23 cellular contexts compared by ENCODE assay signal in the genomic region with DNA sequence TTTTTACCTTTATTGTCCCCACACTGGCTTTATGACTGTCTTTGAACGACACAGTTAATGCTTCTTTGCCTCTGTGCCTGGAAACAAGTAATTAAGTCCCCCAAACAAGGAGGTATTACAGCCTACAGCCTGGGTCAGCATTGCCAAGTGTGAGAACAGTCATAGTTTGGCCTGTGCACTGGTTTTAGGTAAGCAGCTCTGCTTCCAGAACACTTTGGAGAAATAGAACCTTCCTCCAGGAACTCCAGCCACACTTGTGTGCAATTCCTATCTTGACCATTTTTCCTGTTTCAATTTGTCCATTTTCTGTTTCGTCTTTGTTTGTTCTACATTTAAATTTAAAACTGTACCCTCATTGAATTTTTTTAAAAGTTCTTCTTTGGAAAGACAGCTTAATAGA.
"Had no signal": no experiment of that assay in that cellular context is flagged by ENCODE, and none has a peak within 500 bp of the region (broad histone marks: within the 10 kb centered on the region; RNA-seq: fewer than 3 reads in every experiment).

No MANE protein-coding gene starts in this region.

- H3K4me3 ChIP-seq: coronary artery, ovary, tibial artery, vagina had no signal

- H3K4me3 Mint-ChIP-seq: activated B cell treated with CpG ODN at 0.5 μM for 24 hours; activated CD8-positive, alpha-beta T cell treated with anti-CD3 and anti-CD28 coated beads, Interleukin-2, amount 10 ng/mL, durations not matched to agents 7 days and 5 days; activated naive CD8-positive, alpha-beta T cell treated with anti-CD3 and anti-CD28 coated beads for 36 hours; activated T-cell treated with anti-CD3 and anti-CD28 coated beads, Interleukin-2, amount 50 U/mL, for 72 hours; brain; immature natural killer cell; naive B cell; stimulated activated naive B cell treated with anti-CD40 and anti-IgM and Interleukin-4, amounts not matched to agents 10 μg/mL and 1 μg/mL and 100 μg/mL, for 72 hours had no signal

- H3K27me3 ChIP-seq: foreskin keratinocyte, ovary, tibial artery, vagina had no signal

- H3K27me3 Mint-ChIP-seq: activated B cell treated with CpG ODN at 0.5 μM for 24 hours; activated naive CD8-positive, alpha-beta T cell treated with anti-CD3 and anti-CD28 coated beads for 36 hours; naive B cell; stimulated activated naive B cell treated with anti-CD40 and anti-IgM and Interleukin-4, amounts not matched to agents 10 μg/mL and 1 μg/mL and 100 μg/mL, for 72 hours had no signal

- H3K36me3 Mint-ChIP-seq: activated naive CD8-positive, alpha-beta T cell treated with anti-CD3 and anti-CD28 coated beads for 36 hours; brain; immature natural killer cell; naive B cell; stimulated activated naive B cell treated with anti-CD40 and anti-IgM and Interleukin-4, amounts not matched to agents 10 μg/mL and 1 μg/mL and 100 μg/mL, for 72 hours had no signal

- H3K4me1 Mint-ChIP-seq: activated B cell treated with CpG ODN at 0.5 μM for 24 hours; activated naive CD8-positive, alpha-beta T cell treated with anti-CD3 and anti-CD28 coated beads for 36 hours; immature natural killer cell; naive B cell; stimulated activated naive B cell treated with anti-CD40 and anti-IgM and Interleukin-4, amounts not matched to agents 10 μg/mL and 1 μg/mL and 100 μg/mL, for 72 hours had no signal

- DNase-seq: activated B cell treated with CpG ODN at 0.5 μM for 24 hours; activated CD4-positive, alpha-beta T cell treated with anti-CD3 and anti-CD28 coated beads for 48 hours; activated CD8-positive, alpha-beta memory T cell treated with anti-CD3 and anti-CD28 coated beads, Interleukin-2, amount 50 U/mL, for 4 hours; activated CD8-positive, alpha-beta T cell treated with anti-CD3 and anti-CD28 coated beads, Interleukin-2, amount 10 ng/mL, durations not matched to agents 7 days and 5 days; activated gamma-delta T cell treated with Interleukin-2 at 50 U/mL for 16 hours; activated naive CD8-positive, alpha-beta T cell treated with anti-CD3 and anti-CD28 coated beads for 36 hours; activated T-cell treated with anti-CD3 and anti-CD28 coated beads, Interleukin-2, amount 50 U/mL, for 72 hours; amygdala; central memory CD4-positive, alpha-beta T cell; foreskin keratinocyte; immature natural killer cell; left cardiac atrium; naive B cell; ovary; stimulated activated CD4-positive, alpha-beta T cell treated with anti-CD3 and anti-CD28 coated beads, Interleukin-15, amount 100 ng/mL, for 24 hours; stimulated activated CD4-positive, alpha-beta T cell treated with anti-CD3 and anti-CD28 coated beads, Interleukin-4, amount 100 ng/mL, for 1 hour; stimulated activated naive B cell treated with anti-CD40 and anti-IgM and Interleukin-4, amounts not matched to agents 10 μg/mL and 1 μg/mL and 100 μg/mL, for 72 hours; T-helper 2 cell; tibial artery had no signal

- FAIRE-seq: endothelial cell of umbilical vein had no signal

- H3K36me3 ChIP-seq: ovary, tibial artery, vagina had no signal

- H3K9me3 ChIP-seq: ovary, tibial artery, vagina had no signal

- H3K9me3 Mint-ChIP-seq: brain; stimulated activated naive B cell treated with anti-CD40 and anti-IgM and Interleukin-4, amounts not matched to agents 10 μg/mL and 1 μg/mL and 100 μg/mL, for 72 hours had no signal

- H3K27ac Mint-ChIP-seq: activated B cell treated with CpG ODN at 0.5 μM for 24 hours; activated CD8-positive, alpha-beta T cell treated with anti-CD3 and anti-CD28 coated beads, Interleukin-2, amount 10 ng/mL, durations not matched to agents 7 days and 5 days; activated naive CD8-positive, alpha-beta T cell treated with anti-CD3 and anti-CD28 coated beads for 36 hours; activated T-cell treated with anti-CD3 and anti-CD28 coated beads, Interleukin-2, amount 50 U/mL, for 72 hours; immature natural killer cell; naive B cell; stimulated activated naive B cell treated with anti-CD40 and anti-IgM and Interleukin-4, amounts not matched to agents 10 μg/mL and 1 μg/mL and 100 μg/mL, for 72 hours had no signal

- H3K27ac ChIP-seq: coronary artery, foreskin keratinocyte, ovary, tibial artery, vagina had no signal

- ATAC-seq: activated CD8-positive, alpha-beta T cell treated with anti-CD3 and anti-CD28 coated beads, Interleukin-2, amount 10 ng/mL, durations not matched to agents 7 days and 5 days; activated T-cell treated with anti-CD3 and anti-CD28 coated beads, Interleukin-2, amount 50 U/mL, for 72 hours; foreskin keratinocyte; left cardiac atrium; stimulated activated naive B cell treated with anti-CD40 and anti-IgM and Interleukin-4, amounts not matched to agents 10 μg/mL and 1 μg/mL and 100 μg/mL, for 72 hours had no signal

- H3K4me1 ChIP-seq: foreskin keratinocyte, tibial artery, vagina had no signal
